Comparison of ENCODE assay signal across 1 cellular context in genomic region chr6:56955171-56956155, GRCh38.
TF ChIP-seq lines count a peak whose summit lies in the region.

No MANE protein-coding gene starts in this region.

TF ChIP-seq in HepG2, 621 proteins besides CTCF, POLR2A, EP300 and RAD21 (continued from another document and continues in another):
- TF ChIP-seq JUN (CRISPR knock-in tag; IDR thresholded peaks at IDR 0.05) (no peak), MYC (CRISPR knock-in tag; IDR thresholded peaks at IDR 0.05; ENCODE audit: borderline replicate concordance) (peak; percentile 45; the same call in 1 of the 2 replicates), ZNF30 (CRISPR knock-in tag; IDR thresholded peaks at IDR 0.05) (no peak), KMT2B (CRISPR knock-in tag; IDR thresholded peaks at IDR 0.05) (peak; percentile 55), ZNF713 (CRISPR knock-in tag; IDR thresholded peaks at IDR 0.05) (no peak), PAF1 (CRISPR knock-in tag; IDR thresholded peaks at IDR 0.05) (no peak), RBFOX2 (IDR thresholded peaks at IDR 0.05; ENCODE audit: low read depth, low read length) (no peak), ZNF20 (CRISPR knock-in tag; IDR thresholded peaks at IDR 0.05) (no peak), ARID5B (CRISPR knock-in tag; IDR thresholded peaks at IDR 0.05) (peak; percentile 62), ATF7 (IDR thresholded peaks at IDR 0.05) (no peak), ATF7 (CRISPR knock-in tag; IDR thresholded peaks at IDR 0.05) (no peak), ZNF589 (CRISPR knock-in tag; conservative IDR thresholded peaks at IDR 0.05) (no peak), KAT2B (IDR thresholded peaks at IDR 0.05; ENCODE audit: borderline replicate concordance, low read depth, low read length) (no peak), NFKB2 (CRISPR knock-in tag; IDR thresholded peaks at IDR 0.05; ENCODE audit: borderline replicate concordance) (peak; percentile 53; the same call in 1 of the 2 replicates), TOE1 (CRISPR knock-in tag; IDR thresholded peaks at IDR 0.05) (peak; percentile 46; the same call in 1 of the 2 replicates), RFXANK (CRISPR knock-in tag; IDR thresholded peaks at IDR 0.05) (no peak), SP2 (CRISPR knock-in tag; IDR thresholded peaks at IDR 0.05) (no peak), SRF (IDR thresholded peaks at IDR 0.05; ENCODE audit: low read depth, low read length) (no peak), ZMAT5 (CRISPR knock-in tag; IDR thresholded peaks at IDR 0.05; ENCODE audit: borderline replicate concordance, low read depth) (no peak), MTF2 (CRISPR knock-in tag; IDR thresholded peaks at IDR 0.05; ENCODE audit: borderline replicate concordance) (no peak; the same call in 1 of the 2 replicates), RXRB (CRISPR knock-in tag; IDR thresholded peaks at IDR 0.05; ENCODE audit: borderline replicate concordance) (peak; percentile 32; the same call in 1 of the 2 replicates), RBM39 (IDR thresholded peaks at IDR 0.05; ENCODE audit: low read depth, low read length, poor library complexity, severe bottlenecking) (no peak), REL (CRISPR knock-in tag; conservative IDR thresholded peaks at IDR 0.05) (no peak), ZNF512B (CRISPR knock-in tag; IDR thresholded peaks at IDR 0.05; ENCODE audit: borderline replicate concordance) (no peak), RNF219 (CRISPR knock-in tag; IDR thresholded peaks at IDR 0.05) (peak; percentile 94), ZNF792 (CRISPR knock-in tag; IDR thresholded peaks at IDR 0.05) (peak; percentile 68; the same call in 1 of the 2 replicates), ZNF678 (CRISPR knock-in tag; IDR thresholded peaks at IDR 0.05) (no peak), ZNF775 (CRISPR knock-in tag; IDR thresholded peaks at IDR 0.05; ENCODE audit: borderline replicate concordance) (no peak), ZFAT (CRISPR knock-in tag; conservative IDR thresholded peaks at IDR 0.05) (no peak), CREBL2 (CRISPR knock-in tag; IDR thresholded peaks at IDR 0.05; ENCODE audit: borderline replicate concordance) (0 out of 2 replicates have a peak, but pooled peaks have one; percentile 40), ZNF782 (CRISPR knock-in tag; IDR thresholded peaks at IDR 0.05; ENCODE audit: borderline replicate concordance) (peak; percentile 38; the same call in 1 of the 2 replicates), EEA1 (CRISPR knock-in tag; IDR thresholded peaks at IDR 0.05; ENCODE audit: borderline replicate concordance) (no peak; the same call in 1 of the 2 replicates), CBFB (CRISPR knock-in tag; IDR thresholded peaks at IDR 0.05) (0 out of 2 replicates have a peak, but pooled peaks have one; percentile 31), CEBPG (CRISPR knock-in tag; IDR thresholded peaks at IDR 0.05) (peak; percentile 72), AGO2 (optimal IDR thresholded peaks at IDR 0.05; ENCODE audit: low read depth, low read length) (no peak), ZNF33B (CRISPR knock-in tag; IDR thresholded peaks at IDR 0.05) (peak; percentile 75; the same call in 1 of the 2 replicates), ZBTB7A (CRISPR knock-in tag; IDR thresholded peaks at IDR 0.05) (no peak), KDM4B (CRISPR knock-in tag; IDR thresholded peaks at IDR 0.05) (peak; percentile 73), ZNF780A (CRISPR knock-in tag; IDR thresholded peaks at IDR 0.05) (no peak), AHR (CRISPR knock-in tag; IDR thresholded peaks at IDR 0.05) (peak; percentile 75; the same call in 1 of the 2 replicates), ZNF382 (CRISPR knock-in tag; IDR thresholded peaks at IDR 0.05; ENCODE audit: borderline replicate concordance) (peak; percentile 79; the same call in 1 of the 2 replicates), ELF3 (CRISPR knock-in tag; IDR thresholded peaks at IDR 0.05) (peak; percentile 95), ZMYM3 (CRISPR knock-in tag; IDR thresholded peaks at IDR 0.05) (peak; percentile 55; the same call in 1 of the 2 replicates), ZNF816 (CRISPR knock-in tag; IDR thresholded peaks at IDR 0.05; ENCODE audit: borderline replicate concordance) (no peak), MLLT10 (CRISPR knock-in tag; IDR thresholded peaks at IDR 0.05) (no peak), CBX1 (IDR thresholded peaks at IDR 0.05; ENCODE audit: low read depth) (peak; percentile 75), SATB2 (CRISPR knock-in tag; IDR thresholded peaks at IDR 0.05) (no peak), MED13 (CRISPR knock-in tag; IDR thresholded peaks at IDR 0.05) (no peak), ISL2 (CRISPR knock-in tag; IDR thresholded peaks at IDR 0.05) (peak; percentile 32; the same call in 1 of the 2 replicates), CHD2 (IDR thresholded peaks at IDR 0.05; ENCODE audit: low read depth, low read length) (no peak), ZIK1 (CRISPR knock-in tag; IDR thresholded peaks at IDR 0.05; ENCODE audit: borderline replicate concordance, low read depth) (no peak), ZNF343 (CRISPR knock-in tag; IDR thresholded peaks at IDR 0.05) (no peak), ZBTB7B (CRISPR knock-in tag; IDR thresholded peaks at IDR 0.05) (peak; percentile 63; the same call in 1 of the 2 replicates), SP1 (IDR thresholded peaks at IDR 0.05) (no peak), SP1 (CRISPR knock-in tag; IDR thresholded peaks at IDR 0.05) (peak; percentile 35; the same call in 1 of the 2 replicates)
- TF ChIP-seq, protein P1, sequence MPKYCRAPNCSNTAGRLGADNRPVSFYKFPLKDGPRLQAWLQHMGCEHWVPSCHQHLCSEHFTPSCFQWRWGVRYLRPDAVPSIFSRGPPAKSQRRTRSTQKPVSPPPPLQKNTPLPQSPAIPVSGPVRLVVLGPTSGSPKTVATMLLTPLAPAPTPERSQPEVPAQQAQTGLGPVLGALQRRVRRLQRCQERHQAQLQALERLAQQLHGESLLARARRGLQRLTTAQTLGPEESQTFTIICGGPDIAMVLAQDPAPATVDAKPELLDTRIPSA (CRISPR knock-in tag; IDR thresholded peaks at IDR 0.05; ENCODE audit: borderline replicate concordance): no peak
- TF ChIP-seq, protein P2, sequence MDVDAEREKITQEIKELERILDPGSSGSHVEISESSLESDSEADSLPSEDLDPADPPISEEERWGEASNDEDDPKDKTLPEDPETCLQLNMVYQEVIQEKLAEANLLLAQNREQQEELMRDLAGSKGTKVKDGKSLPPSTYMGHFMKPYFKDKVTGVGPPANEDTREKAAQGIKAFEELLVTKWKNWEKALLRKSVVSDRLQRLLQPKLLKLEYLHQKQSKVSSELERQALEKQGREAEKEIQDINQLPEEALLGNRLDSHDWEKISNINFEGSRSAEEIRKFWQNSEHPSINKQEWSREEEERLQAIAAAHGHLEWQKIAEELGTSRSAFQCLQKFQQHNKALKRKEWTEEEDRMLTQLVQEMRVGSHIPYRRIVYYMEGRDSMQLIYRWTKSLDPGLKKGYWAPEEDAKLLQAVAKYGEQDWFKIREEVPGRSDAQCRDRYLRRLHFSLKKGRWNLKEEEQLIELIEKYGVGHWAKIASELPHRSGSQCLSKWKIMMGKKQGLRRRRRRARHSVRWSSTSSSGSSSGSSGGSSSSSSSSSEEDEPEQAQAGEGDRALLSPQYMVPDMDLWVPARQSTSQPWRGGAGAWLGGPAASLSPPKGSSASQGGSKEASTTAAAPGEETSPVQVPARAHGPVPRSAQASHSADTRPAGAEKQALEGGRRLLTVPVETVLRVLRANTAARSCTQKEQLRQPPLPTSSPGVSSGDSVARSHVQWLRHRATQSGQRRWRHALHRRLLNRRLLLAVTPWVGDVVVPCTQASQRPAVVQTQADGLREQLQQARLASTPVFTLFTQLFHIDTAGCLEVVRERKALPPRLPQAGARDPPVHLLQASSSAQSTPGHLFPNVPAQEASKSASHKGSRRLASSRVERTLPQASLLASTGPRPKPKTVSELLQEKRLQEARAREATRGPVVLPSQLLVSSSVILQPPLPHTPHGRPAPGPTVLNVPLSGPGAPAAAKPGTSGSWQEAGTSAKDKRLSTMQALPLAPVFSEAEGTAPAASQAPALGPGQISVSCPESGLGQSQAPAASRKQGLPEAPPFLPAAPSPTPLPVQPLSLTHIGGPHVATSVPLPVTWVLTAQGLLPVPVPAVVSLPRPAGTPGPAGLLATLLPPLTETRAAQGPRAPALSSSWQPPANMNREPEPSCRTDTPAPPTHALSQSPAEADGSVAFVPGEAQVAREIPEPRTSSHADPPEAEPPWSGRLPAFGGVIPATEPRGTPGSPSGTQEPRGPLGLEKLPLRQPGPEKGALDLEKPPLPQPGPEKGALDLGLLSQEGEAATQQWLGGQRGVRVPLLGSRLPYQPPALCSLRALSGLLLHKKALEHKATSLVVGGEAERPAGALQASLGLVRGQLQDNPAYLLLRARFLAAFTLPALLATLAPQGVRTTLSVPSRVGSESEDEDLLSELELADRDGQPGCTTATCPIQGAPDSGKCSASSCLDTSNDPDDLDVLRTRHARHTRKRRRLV (CRISPR knock-in tag; IDR thresholded peaks at IDR 0.05): no peak
- TF ChIP-seq, protein P3, sequence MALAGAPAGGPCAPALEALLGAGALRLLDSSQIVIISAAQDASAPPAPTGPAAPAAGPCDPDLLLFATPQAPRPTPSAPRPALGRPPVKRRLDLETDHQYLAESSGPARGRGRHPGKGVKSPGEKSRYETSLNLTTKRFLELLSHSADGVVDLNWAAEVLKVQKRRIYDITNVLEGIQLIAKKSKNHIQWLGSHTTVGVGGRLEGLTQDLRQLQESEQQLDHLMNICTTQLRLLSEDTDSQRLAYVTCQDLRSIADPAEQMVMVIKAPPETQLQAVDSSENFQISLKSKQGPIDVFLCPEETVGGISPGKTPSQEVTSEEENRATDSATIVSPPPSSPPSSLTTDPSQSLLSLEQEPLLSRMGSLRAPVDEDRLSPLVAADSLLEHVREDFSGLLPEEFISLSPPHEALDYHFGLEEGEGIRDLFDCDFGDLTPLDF (CRISPR knock-in tag; IDR thresholded peaks at IDR 0.05): peak; percentile 36; the same call in 1 of the 2 replicates
- TF ChIP-seq, protein P4, sequence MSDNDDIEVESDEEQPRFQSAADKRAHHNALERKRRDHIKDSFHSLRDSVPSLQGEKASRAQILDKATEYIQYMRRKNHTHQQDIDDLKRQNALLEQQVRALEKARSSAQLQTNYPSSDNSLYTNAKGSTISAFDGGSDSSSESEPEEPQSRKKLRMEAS (IDR thresholded peaks at IDR 0.05): 0 out of 2 replicates have a peak, but pooled peaks have one; percentile 19
